Comparison of ENCODE assay signal across 20 cellular contexts in genomic region chr2:229880892-229881553, GRCh38. TPM values are rescaled to one million over a fixed set of nuclear protein-coding genes. Genes with fewer than 3 reads are reported as not detected.
A peak's percentile ranks its signal among the peaks of the same experiment; 100 is the strongest.
DNase-seq lines count a peak whose midpoint lies in the region; ATAC-seq, FAIRE-seq and TF ChIP-seq lines count a peak whose summit lies in the region.
"Had no signal": no experiment of that assay in that cellular context is flagged by ENCODE, and none has a peak within 500 bp of the region (broad histone marks: within the 10 kb centered on the region; RNA-seq: fewer than 3 reads in every experiment).

No MANE protein-coding gene starts in this region.

- no peak overlapping the region for H4K12ac ChIP-seq in trophoblast cell (ENCODE audit: low read depth, low read length)

- no peak for TF ChIP-seq CTCF in CD4-positive, alpha-beta T cell (IDR thresholded peaks at IDR 0.05)
- TF ChIP-seq CTCF in CD8-positive, alpha-beta T cell (IDR thresholded peaks at IDR 0.05) = no peak
- no peak for TF ChIP-seq CTCF in astrocyte (IDR thresholded peaks at IDR 0.05; ENCODE audit: insufficient read depth, low read depth, low read length)

- DNase-seq in CD4-positive, alpha-beta T cell = no peak
- DNase-seq in CD8-positive, alpha-beta T cell = no peak
- DNase-seq in astrocyte (ENCODE audit: low read depth) (no peak), trophoblast cell (no peak), islet precursor cell (no peak), SK-N-DZ (ENCODE audit: low spot score) (no peak)
- DNase-seq: ACHN; BE2C; C1 segment of cervical spinal cord; CD4-positive, CD25-positive, alpha-beta regulatory T cell; DMS53; DND-41; EL; GOT3; H7; HFFc6 had no signal

- no peak for FAIRE-seq in astrocyte (lab: Jason Lieb, UNC)
- FAIRE-seq: GM12878, HTR-8/SVneo had no signal

- no peak overlapping the region for H3K14ac ChIP-seq in trophoblast cell (ENCODE audit: low read length)

- H2AFZ ChIP-seq in astrocyte (ENCODE audit: low read depth, low read length) (no peak overlapping the region), trophoblast cell (ENCODE audit: insufficient read depth, low read length, poor library complexity) (no peak overlapping the region)

- POLR2A ChIA-PET in CD4-positive, alpha-beta T cell (lab: Charles Lee) = no interaction called here
- POLR2A ChIA-PET in CD8-positive, alpha-beta T cell (lab: Charles Lee) = no interaction called here

- H3K79me2 ChIP-seq in astrocyte (ENCODE audit: insufficient read depth, low read length) = peaks cover 89% of the 10 kb centered on the region
- no peaks in the 10 kb centered on the region for H3K79me2 ChIP-seq in trophoblast cell (ENCODE audit: control insufficient read depth, insufficient read depth, low read length, poor library complexity)

- H3K9me3 Mint-ChIP-seq in CD4-positive, alpha-beta T cell = no peaks in the 10 kb centered on the region
- no peaks in the 10 kb centered on the region for H3K9me3 Mint-ChIP-seq in CD8-positive, alpha-beta T cell
- H3K9me3 Mint-ChIP-seq in astrocyte (ENCODE audit: unreplicated experiment) = no peaks in the 10 kb centered on the region
- H3K9me3 Mint-ChIP-seq: HFFc6, IgD-negative memory B cell had no signal

- peaks cover 15% of the 10 kb centered on the region for H3K36me3 ChIP-seq in CD8-positive, alpha-beta T cell (ENCODE audit: insufficient read depth, low read length)
- H3K36me3 ChIP-seq in astrocyte (ENCODE audit: insufficient read depth, low read length) (peaks cover 14% of the 10 kb centered on the region), trophoblast cell (ENCODE audit: control insufficient read depth in 1 of 2, insufficient read depth in 2 of 2, low read length in 2 of 2) (peaks cover 18 to 19% of the 10 kb centered on the region in 2 experiments)

- no peak overlapping the region for H2BK5ac ChIP-seq in trophoblast cell (ENCODE audit: low read depth, low read length, poor library complexity)

- H3K27me3 Mint-ChIP-seq in CD4-positive, alpha-beta T cell = no peaks in the 10 kb centered on the region
- no peaks in the 10 kb centered on the region for H3K27me3 Mint-ChIP-seq in CD8-positive, alpha-beta T cell (ENCODE audit: low read depth)
- H3K27me3 Mint-ChIP-seq in astrocyte (ENCODE audit: low read depth, unreplicated experiment) = no peaks in the 10 kb centered on the region
- H3K27me3 Mint-ChIP-seq: CD4-positive, CD25-positive, alpha-beta regulatory T cell; IgD-negative memory B cell had no signal

- no CpG with 5 or more reads among the region's 5 CpGs for WGBS in trophoblast cell (ENCODE audit: extremely low coverage, insufficient coverage, insufficient read length)

- H3K4me3 ChIP-seq in CD8-positive, alpha-beta T cell (ENCODE audit: low read depth, low read length) = no peak overlapping the region
- H3K4me3 ChIP-seq in astrocyte (ENCODE audit: insufficient read depth, low read depth, low read length) (no peak overlapping the region), trophoblast cell (ENCODE audit: low read depth, low read length) (no peak overlapping the region)
- H3K4me3 ChIP-seq: GM12878 had no signal

- H3K23ac ChIP-seq in trophoblast cell (ENCODE audit: low read length) = no peak overlapping the region

- no peak overlapping the region for H3K9ac ChIP-seq in astrocyte (ENCODE audit: low read length)
- no peak overlapping the region for H3K9ac ChIP-seq in trophoblast cell (ENCODE audit: low read length)

- H3K27ac ChIP-seq in CD4-positive, alpha-beta T cell (ENCODE audit: low read depth, low read length) = no peak overlapping the region
- H3K27ac ChIP-seq in CD8-positive, alpha-beta T cell (ENCODE audit: low read depth, low read length) = no peak overlapping the region
- H3K27ac ChIP-seq in astrocyte (ENCODE audit: low read depth, low read length) (no peak overlapping the region), trophoblast cell (ENCODE audit: low read depth, low read length) (no peak overlapping the region)

- H3K4ac ChIP-seq in trophoblast cell (ENCODE audit: low read depth, low read length) = peak overlapping the region; percentile 62

- H4K20me1 ChIP-seq in astrocyte (ENCODE audit: insufficient read depth, low read length) = peaks cover 81% of the 10 kb centered on the region

- H3K79me1 ChIP-seq in trophoblast cell (ENCODE audit: low read length) = no peaks in the 10 kb centered on the region

- no peak overlapping the region for H4K91ac ChIP-seq in trophoblast cell (ENCODE audit: low read depth, low read length)

- H3K27me3 ChIP-seq in CD4-positive, alpha-beta T cell (ENCODE audit: control insufficient read depth, insufficient read depth, low read length) = no peaks in the 10 kb centered on the region
- no peaks in the 10 kb centered on the region for H3K27me3 ChIP-seq in CD8-positive, alpha-beta T cell (ENCODE audit: insufficient read depth, low read length)
- H3K27me3 ChIP-seq in astrocyte (ENCODE audit: insufficient read depth, low read length) (no peaks in the 10 kb centered on the region), trophoblast cell (ENCODE audit: insufficient read depth, low read length) (no peaks in the 10 kb centered on the region)
- H3K27me3 ChIP-seq: BE2C had no signal

- H3K9me3 ChIP-seq in CD4-positive, alpha-beta T cell (ENCODE audit: control insufficient read depth, low read length) = no peaks in the 10 kb centered on the region
- no peaks in the 10 kb centered on the region for H3K9me3 ChIP-seq in CD8-positive, alpha-beta T cell (ENCODE audit: low read length)
- H3K9me3 ChIP-seq in astrocyte (ENCODE audit: insufficient read depth, low read depth, low read length) (no peaks in the 10 kb centered on the region), trophoblast cell (ENCODE audit: insufficient read depth, low read depth, low read length) (no peaks in the 10 kb centered on the region)
- H3K9me3 ChIP-seq: BE2C had no signal

- intact Hi-C loops in CD4-positive, alpha-beta T cell (cut with DNase I, micrococcal nuclease) = no loop called here
- intact Hi-C loops in CD8-positive, alpha-beta T cell (cut with DNase I, micrococcal nuclease) = no loop called here

- H2BK12ac ChIP-seq in trophoblast cell (ENCODE audit: low read length) = no peak overlapping the region

- no peak overlapping the region for H3K4me3 Mint-ChIP-seq in CD4-positive, alpha-beta T cell
- H3K4me3 Mint-ChIP-seq in CD8-positive, alpha-beta T cell = no peak overlapping the region
- no peak overlapping the region for H3K4me3 Mint-ChIP-seq in astrocyte (ENCODE audit: unreplicated experiment)
- H3K4me3 Mint-ChIP-seq: CD4-positive, CD25-positive, alpha-beta regulatory T cell; HFFc6; IgD-negative memory B cell had no signal

- H3K36me3 Mint-ChIP-seq in CD4-positive, alpha-beta T cell (ENCODE audit: low read depth) = peaks cover 67% of the 10 kb centered on the region
- peaks cover 48% of the 10 kb centered on the region for H3K36me3 Mint-ChIP-seq in CD8-positive, alpha-beta T cell
- peaks cover 5% of the 10 kb centered on the region for H3K36me3 Mint-ChIP-seq in astrocyte (ENCODE audit: low read depth, unreplicated experiment)

- H4K8ac ChIP-seq in trophoblast cell (ENCODE audit: low read depth, low read length) = no peak overlapping the region

- no peak overlapping the region for H2AK5ac ChIP-seq in trophoblast cell (ENCODE audit: low read length)

- H3K4me1 Mint-ChIP-seq in CD4-positive, alpha-beta T cell (ENCODE audit: low read depth) = peaks cover 50% of the 10 kb centered on the region
- peaks cover 46% of the 10 kb centered on the region for H3K4me1 Mint-ChIP-seq in CD8-positive, alpha-beta T cell (ENCODE audit: low read depth)
- H3K4me1 Mint-ChIP-seq in astrocyte (ENCODE audit: low read depth, unreplicated experiment) = peaks cover 5% of the 10 kb centered on the region

- no peaks in the 10 kb centered on the region for H3K4me1 ChIP-seq in CD8-positive, alpha-beta T cell (ENCODE audit: insufficient read depth, low read length)
- H3K4me1 ChIP-seq in astrocyte (ENCODE audit: insufficient read depth, low read length) (no peaks in the 10 kb centered on the region), trophoblast cell (ENCODE audit: control insufficient read depth in 1 of 2, insufficient read depth in 2 of 2, low read length in 2 of 2) (no peaks in the 10 kb centered on the region)
- H3K4me1 ChIP-seq: BE2C had no signal

- H3K18ac ChIP-seq in trophoblast cell (ENCODE audit: low read length) = no peak overlapping the region

- peak overlapping the region; percentile 30 for H3K27ac Mint-ChIP-seq in CD4-positive, alpha-beta T cell
- peak overlapping the region; percentile 52 for H3K27ac Mint-ChIP-seq in CD8-positive, alpha-beta T cell
- peak overlapping the region; percentile 6 for H3K27ac Mint-ChIP-seq in astrocyte (ENCODE audit: unreplicated experiment)
- H3K27ac Mint-ChIP-seq: HFFc6 had no signal

- CTCF ChIA-PET in CD4-positive, alpha-beta T cell (lab: Charles Lee) = no interaction called here
- CTCF ChIA-PET in CD8-positive, alpha-beta T cell (lab: Charles Lee) = interaction anchor here (1.1 to 1.4 kb wide), 2 partner anchors 18 to 100 kb away, joined by 3 to 5 read pairs; no protein-coding TSS in a partner anchor

- ATAC-seq in CD4-positive, alpha-beta T cell (ENCODE audit: poor library complexity) = no peak
- ATAC-seq in CD8-positive, alpha-beta T cell = no peak
- ATAC-seq: GM12878, HCT116 had no signal

- H3K4me2 ChIP-seq in astrocyte (ENCODE audit: low read length) = no peak overlapping the region
- no peak overlapping the region for H3K4me2 ChIP-seq in trophoblast cell (ENCODE audit: low read length)

- no peak overlapping the region for H2BK120ac ChIP-seq in trophoblast cell (ENCODE audit: insufficient read depth, low read length, poor library complexity)

RNA-seq across cellular contexts. Expression of gene TRIP12, which starts 40.8 kb away (rescaled TPM):
- total RNA-seq in CD4-positive, alpha-beta T cell = 100 to 1,000 TPM; 151 to 178 TPM
- 100 to 1,000 TPM; 156 to 167 TPM for total RNA-seq in CD8-positive, alpha-beta T cell
- 366 and 379 TPM in 2 replicates for total RNA-seq in astrocyte
- polyA plus RNA-seq in trophoblast cell (2013) = 119 and 122 TPM in 2 replicates
- polyA plus RNA-seq in SK-N-DZ (2014; cell fraction: cytosol; rRNA removed) = 30.1 and 34.2 TPM in 2 replicates
- 49.9 and 57.4 TPM in 2 replicates for polyA plus RNA-seq in SK-N-DZ (2014; cell fraction: nucleus; rRNA removed)

RNA-seq across cellular contexts. Expression of gene FBXO36, which starts 41.3 kb away (rescaled TPM):
- total RNA-seq in CD4-positive, alpha-beta T cell = under 1 TPM; 0.52 to 0.84 TPM
- 1 to 10 TPM; 1.0 TPM for total RNA-seq in CD8-positive, alpha-beta T cell
- 1.9 and 2.8 TPM in 2 replicates for total RNA-seq in astrocyte
- polyA plus RNA-seq in trophoblast cell (2013) = 2.7 and 2.9 TPM in 2 replicates
- polyA plus RNA-seq in SK-N-DZ (2014; cell fraction: cytosol; rRNA removed) = 2.5 and 4.5 TPM in 2 replicates
- 2.5 and 3.4 TPM in 2 replicates for polyA plus RNA-seq in SK-N-DZ (2014; cell fraction: nucleus; rRNA removed)
